In genomic region chr6:35686441-35686840, GRCh38 we compare ENCODE assay signal across 11 cellular contexts. TPM values are rescaled to one million over a fixed set of nuclear protein-coding genes. Genes with fewer than 3 reads are reported as not detected.
DNase-seq lines count a peak whose midpoint lies in the region; ATAC-seq and TF ChIP-seq lines count a peak whose summit lies in the region.
"Had no signal": no experiment of that assay in that cellular context is flagged by ENCODE, and none has a peak within 500 bp of the region (broad histone marks: within the 10 kb centered on the region; RNA-seq: fewer than 3 reads in every experiment).

No MANE protein-coding gene starts in this region.

- peak overlapping the region; percentile 84 for H3K4me2 ChIP-seq in Loucy (ENCODE audit: low read depth, low read length, poor library complexity, severe bottlenecking)

- no peak overlapping the region for H2AFZ ChIP-seq in Loucy (ENCODE audit: low read length)

- peaks cover 56% of the 10 kb centered on the region for H4K20me1 ChIP-seq in Loucy (ENCODE audit: insufficient read depth, low read length, poor library complexity, severe bottlenecking)

- ATAC-seq in HG02588 (IDR thresholded peaks at IDR 0.05; ENCODE audit: unreplicated experiment): no peak

- no peaks in the 10 kb centered on the region for H3K9me3 Mint-ChIP-seq in HFFc6

- H3K36me3 ChIP-seq in BE2C (peaks cover 2% of the 10 kb centered on the region; the same call in 1 of the 2 replicates), Loucy (ENCODE audit: insufficient read depth, low read length) (peaks cover 4% of the 10 kb centered on the region; the same call in 1 of the 2 replicates), colonic mucosa (no peaks in the 10 kb centered on the region), neutrophil (peaks cover 4% of the 10 kb centered on the region)

- intact Hi-C loops in colonic mucosa (cut with DNase I): loop anchor here (2.0 to 5.0 kb wide), 2 partner anchors 36 to 46 kb away; no protein-coding TSS in a partner anchor

- no peaks in the 10 kb centered on the region for H3K27me3 ChIP-seq in BE2C
- H3K27me3 ChIP-seq in Loucy (ENCODE audit: insufficient read depth, low read length, poor library complexity, severe bottlenecking): no peaks in the 10 kb centered on the region
- no peaks in the 10 kb centered on the region for H3K27me3 ChIP-seq in colonic mucosa
- no peaks in the 10 kb centered on the region for H3K27me3 ChIP-seq in neutrophil

- H3K4me3 ChIP-seq in BE2C (ENCODE audit: low read depth, low read length) (peak overlapping the region; percentile 95), Loucy (ENCODE audit: low read length, poor library complexity, severe bottlenecking) (peak overlapping the region; percentile 77), colonic mucosa (peak overlapping the region; percentile 94), neutrophil (ENCODE audit: low read depth in 1 of 2, low read length in 1 of 2) (peak overlapping the region; percentile 85 to 98)

- 0 out of 2 replicates have a peak, but pooled peaks cover 1% of the 10 kb centered on the region for H3K27me3 Mint-ChIP-seq in HFFc6 (ENCODE audit: insufficient read depth)

- H3K4me1 ChIP-seq in BE2C (peaks cover 3% of the 10 kb centered on the region), Loucy (ENCODE audit: insufficient read depth, low read length, poor library complexity, severe bottlenecking) (peaks cover 34% of the 10 kb centered on the region), colonic mucosa (no peaks in the 10 kb centered on the region), neutrophil (ENCODE audit: control insufficient read depth in 1 of 2, insufficient read depth in 1 of 2, low read depth in 1 of 2, low read length in 1 of 2) (peaks cover 27 to 30% of the 10 kb centered on the region in 2 experiments)

- H3K27ac ChIP-seq in colonic mucosa (no peak overlapping the region), neutrophil (no peak overlapping the region)

- H3K79me2 ChIP-seq in Loucy (ENCODE audit: insufficient read depth, low read length): peaks cover 71% of the 10 kb centered on the region

- peaks cover 23% of the 10 kb centered on the region for H3K4me1 Mint-ChIP-seq in HFFc6 (ENCODE audit: low read depth)

- no peaks in the 10 kb centered on the region for H3F3A ChIP-seq in Loucy (ENCODE audit: low read depth)

- H3K9ac ChIP-seq in Loucy (ENCODE audit: low read depth, low read length, poor library complexity, severe bottlenecking): peak overlapping the region; percentile 77
- peak overlapping the region in 1 of 2 donors; percentile 92 for H3K9ac ChIP-seq in colonic mucosa (ENCODE audit: low read depth in 2 of 2, low read length in 2 of 2)

- H3K36me3 Mint-ChIP-seq in HFFc6 (ENCODE audit: low read depth): no peaks in the 10 kb centered on the region

- H3K9me2 ChIP-seq in Loucy (replicated peaks; ENCODE audit: low read depth, low read length): no peaks in the 10 kb centered on the region

- H3K4me3 Mint-ChIP-seq in HFFc6: no peak overlapping the region

- H3K27ac Mint-ChIP-seq in HFFc6: no peak overlapping the region

- H3K9me3 ChIP-seq in BE2C (no peaks in the 10 kb centered on the region), Loucy (ENCODE audit: insufficient read depth, low read depth, low read length) (no peaks in the 10 kb centered on the region), colonic mucosa (no peaks in the 10 kb centered on the region), neutrophil (no peaks in the 10 kb centered on the region)

- no peak for TF ChIP-seq CTCF in BE2C (IDR thresholded peaks at IDR 0.05; ENCODE audit: low read depth, low read length)
- TF ChIP-seq CTCF in Loucy (conservative IDR thresholded peaks at IDR 0.05; ENCODE audit: low read length): no peak
- TF ChIP-seq CTCF in colonic mucosa (IDR thresholded peaks at IDR 0.05): no peak
- TF ChIP-seq CTCF in neutrophil (IDR thresholded peaks at IDR 0.05): no peak
- TF ChIP-seq CTCF in HFFc6 (IDR thresholded peaks at IDR 0.05): no peak

- DNase-seq in BE2C (no peak), colonic mucosa (no peak), SKM-1 treated with dmso at 0.1 percent for 144 hours (lab: John Stamatoyannopoulos, UW; ENCODE audit: unreplicated experiment) (no peak), HFFc6 (no peak), hepatic stellate cell (ENCODE audit: low spot score) (no peak)
- DNase-seq: activated CD4-positive, alpha-beta T cell treated with anti-CD3 and anti-CD28 coated beads, Interleukin-2, amount 50 U/mL, for 48 hours; DMS53; NCI-H524 treated with DMSO at 0.1 percent for 48 hours had no signal

RNA-seq across cellular contexts. Expression of gene FKBP5, which starts 2.3 kb away (rescaled TPM):
- polyA plus RNA-seq in BE2C (2012; ENCODE audit: insufficient read depth, insufficient read length, low read depth): 35.2 TPM
- 10 to 100 TPM; 29.1 to 54.7 TPM for total RNA-seq in colonic mucosa
- 10 to 100 TPM in 5 of 6 experiments, 1 to 10 TPM in 1; 7.6 to 12.9 (median 11.8) TPM for total RNA-seq in HFFc6 (2021; fragmentation: NEBNext Ultra II Directional; extraction: Animal tissue kit (Norgen Biotek cat#: 25700))

RNA-seq across cellular contexts. Expression of gene ARMC12, which starts 50.4 kb away (rescaled TPM):
- 3.1 TPM for polyA plus RNA-seq in BE2C (2012; ENCODE audit: insufficient read depth, insufficient read length, low read depth)
- under 1 TPM in 1 of 2 donors, not detected in 1; 0.30 TPM for total RNA-seq in colonic mucosa
- total RNA-seq in HFFc6 (2021; fragmentation: NEBNext Ultra II Directional; extraction: Animal tissue kit (Norgen Biotek cat#: 25700)): under 1 TPM in 4 of 6 experiments, not detected in 2; 0.17 to 0.33 (median 0.27) TPM
